8 cellular contexts compared by ENCODE assay signal in the genomic region with DNA sequence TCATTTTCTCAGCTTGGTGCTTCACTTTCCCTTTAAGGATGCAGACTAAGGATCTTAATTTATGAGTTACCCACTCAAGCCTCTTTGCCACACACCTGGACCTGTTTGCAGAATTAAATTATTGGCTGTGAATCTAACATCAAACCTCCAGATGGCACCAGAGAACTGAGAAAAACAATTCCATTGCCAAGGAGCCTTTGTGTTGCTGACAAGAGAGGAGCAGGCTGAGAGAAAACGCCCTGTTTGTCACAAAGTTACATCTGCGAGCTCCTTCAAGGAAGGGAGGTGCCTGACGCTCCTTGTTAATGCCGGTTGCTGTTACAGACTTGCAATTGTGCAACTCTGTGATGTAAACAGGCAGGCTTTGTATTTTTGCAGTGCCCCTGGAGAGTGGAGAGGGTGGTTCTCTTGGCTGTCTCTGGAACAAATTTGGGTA. TPM values are rescaled to one million over a fixed set of nuclear protein-coding genes. Genes with fewer than 3 reads are reported as not detected.
DNase-seq lines count a peak whose midpoint lies in the region; ATAC-seq and TF ChIP-seq lines count a peak whose summit lies in the region.

No MANE protein-coding gene starts in this region.

- H3K4me3 ChIP-seq in NB4 (ENCODE audit: low read depth, low read length) (no peak overlapping the region), SJSA1 (no peak overlapping the region)

- no peaks in the 10 kb centered on the region for H3K9me3 ChIP-seq in SJSA1 (replicated peaks)

- peak in 5 of 6 experiments; percentile 7 to 73 (median 50) for DNase-seq in stimulated activated naive CD4-positive, alpha-beta T cell (lab: John Stamatoyannopoulos, UW)
- DNase-seq in stimulated activated naive CD4-positive, alpha-beta T cell treated with Interleukin-2 at 50 U/mL for 16 hours (lab: John Stamatoyannopoulos, UW), result no peak
- DNase-seq in NB4 (ENCODE audit: low read depth) (peak; percentile 99), SJSA1 (ENCODE audit: low read depth in 1 of 2, low spot score in 2 of 2) (peak; percentile 59 to 66), endothelial cell (ENCODE audit: low spot score) (peak; percentile 60), lung microvascular endothelial cell (ENCODE audit: low read depth in 2 of 2) (peak; percentile 72 to 75)

- H3K27ac ChIP-seq in SJSA1, result no peak overlapping the region

- peaks cover 9% of the 10 kb centered on the region for H3K4me1 Mint-ChIP-seq in endothelial cell (ENCODE audit: unreplicated experiment)

- TF ChIP-seq POLR2A in NB4 (IDR thresholded peaks at IDR 0.05; ENCODE audit: extremely low read depth, insufficient read length), result no peak

- no peaks in the 10 kb centered on the region for H3K36me3 Mint-ChIP-seq in endothelial cell (ENCODE audit: low read depth, unreplicated experiment)

- H3K9me3 Mint-ChIP-seq in endothelial cell (ENCODE audit: unreplicated experiment), result no peaks in the 10 kb centered on the region

- H3K4me1 ChIP-seq in SJSA1 (replicated peaks), result 0 out of 2 replicates have a peak, but pooled peaks cover 6% of the 10 kb centered on the region

- H3K4me3 Mint-ChIP-seq in endothelial cell (ENCODE audit: unreplicated experiment), result no peak overlapping the region

- H3K36me3 ChIP-seq in SJSA1, result no peaks in the 10 kb centered on the region

- H3K27me3 ChIP-seq in SJSA1 (replicated peaks), result no peaks in the 10 kb centered on the region

- H3K27me3 Mint-ChIP-seq in endothelial cell (ENCODE audit: unreplicated experiment), result no peaks in the 10 kb centered on the region

- no peak for ATAC-seq in GM19397 (IDR thresholded peaks at IDR 0.05; ENCODE audit: unreplicated experiment)
- no peak for ATAC-seq in GM21515 (IDR thresholded peaks at IDR 0.05; ENCODE audit: unreplicated experiment)

- H3K27ac Mint-ChIP-seq in endothelial cell (ENCODE audit: unreplicated experiment), result no peak overlapping the region

- TF ChIP-seq CTCF in NB4 (IDR thresholded peaks at IDR 0.05; ENCODE audit: low read depth, low read length) (peak; percentile 55), endothelial cell (IDR thresholded peaks at IDR 0.05; ENCODE audit: unreplicated experiment) (peak; percentile 58)

RNA-seq across cellular contexts. Expression of a gene that starts 36.3 kb away (rescaled TPM):
- 0.03 TPM in 1 of 2 replicates, not detected in the other for total RNA-seq in SJSA1 (2014; rRNA removed; shearing (Covaris generic))
- total RNA-seq in endothelial cell (ENCODE audit: unreplicated experiment) (not detected), lung microvascular endothelial cell (not detected in 2 replicates)
